In the genomic region with DNA sequence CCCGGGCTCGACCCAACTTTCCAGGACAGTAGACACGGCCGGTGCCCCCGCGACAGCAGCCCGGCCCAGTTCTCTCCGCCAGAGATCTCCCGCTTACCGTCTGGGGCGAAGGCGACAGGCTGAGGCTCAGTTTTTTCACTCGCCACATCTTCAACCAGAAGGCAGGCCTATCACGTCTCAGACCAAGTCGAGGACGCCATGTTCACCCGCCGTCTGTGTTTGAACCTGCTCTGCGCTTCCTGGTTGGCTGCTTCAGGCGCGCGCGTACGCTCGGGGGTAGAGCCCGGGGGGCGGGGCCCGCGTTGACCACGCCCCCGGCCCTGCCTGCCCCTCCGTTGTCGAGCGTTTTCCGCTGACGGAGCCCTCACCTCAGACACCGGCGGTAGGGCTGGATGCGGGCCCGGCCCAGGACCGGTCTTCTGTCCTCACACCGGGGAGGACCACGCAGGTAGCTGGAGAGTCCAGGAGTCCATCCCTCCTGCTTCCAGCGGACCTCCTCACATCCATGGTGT, we compare ENCODE assay signal across 8 cellular contexts. TPM values are rescaled to one million over a fixed set of nuclear protein-coding genes. Genes with fewer than 3 reads are reported as not detected.
DNase-seq lines count a peak whose midpoint lies in the region; ATAC-seq and TF ChIP-seq lines count a peak whose summit lies in the region.

A gene with protein sequence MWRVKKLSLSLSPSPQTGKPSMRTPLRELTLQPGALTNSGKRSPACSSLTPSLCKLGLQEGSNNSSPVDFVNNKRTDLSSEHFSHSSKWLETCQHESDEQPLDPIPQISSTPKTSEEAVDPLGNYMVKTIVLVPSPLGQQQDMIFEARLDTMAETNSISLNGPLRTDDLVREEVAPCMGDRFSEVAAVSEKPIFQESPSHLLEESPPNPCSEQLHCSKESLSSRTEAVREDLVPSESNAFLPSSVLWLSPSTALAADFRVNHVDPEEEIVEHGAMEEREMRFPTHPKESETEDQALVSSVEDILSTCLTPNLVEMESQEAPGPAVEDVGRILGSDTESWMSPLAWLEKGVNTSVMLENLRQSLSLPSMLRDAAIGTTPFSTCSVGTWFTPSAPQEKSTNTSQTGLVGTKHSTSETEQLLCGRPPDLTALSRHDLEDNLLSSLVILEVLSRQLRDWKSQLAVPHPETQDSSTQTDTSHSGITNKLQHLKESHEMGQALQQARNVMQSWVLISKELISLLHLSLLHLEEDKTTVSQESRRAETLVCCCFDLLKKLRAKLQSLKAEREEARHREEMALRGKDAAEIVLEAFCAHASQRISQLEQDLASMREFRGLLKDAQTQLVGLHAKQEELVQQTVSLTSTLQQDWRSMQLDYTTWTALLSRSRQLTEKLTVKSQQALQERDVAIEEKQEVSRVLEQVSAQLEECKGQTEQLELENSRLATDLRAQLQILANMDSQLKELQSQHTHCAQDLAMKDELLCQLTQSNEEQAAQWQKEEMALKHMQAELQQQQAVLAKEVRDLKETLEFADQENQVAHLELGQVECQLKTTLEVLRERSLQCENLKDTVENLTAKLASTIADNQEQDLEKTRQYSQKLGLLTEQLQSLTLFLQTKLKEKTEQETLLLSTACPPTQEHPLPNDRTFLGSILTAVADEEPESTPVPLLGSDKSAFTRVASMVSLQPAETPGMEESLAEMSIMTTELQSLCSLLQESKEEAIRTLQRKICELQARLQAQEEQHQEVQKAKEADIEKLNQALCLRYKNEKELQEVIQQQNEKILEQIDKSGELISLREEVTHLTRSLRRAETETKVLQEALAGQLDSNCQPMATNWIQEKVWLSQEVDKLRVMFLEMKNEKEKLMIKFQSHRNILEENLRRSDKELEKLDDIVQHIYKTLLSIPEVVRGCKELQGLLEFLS (minus strand): TSS at position 227 of the 512 bp plus-strand sequence. CDS start 79 bp downstream, at position 148.

- H3K4me1 Mint-ChIP-seq in T-helper 1 cell treated with Interleukin-12 subunit alpha and Interleukin-12 subunit beta and Interleukin-4 antibody, amounts not matched to agents 30 μg/mL and 1 μg/mL, for 36 hours (ENCODE audit: low read depth) = peaks cover 20% of the 10 kb centered on the region

- DNase-seq in GM13977 (ENCODE audit: low spot score) (peak; percentile 98), NCI-H1694 (lab: John Stamatoyannopoulos, UW) (peak; percentile 84), amniotic stem cell (lab: John Stamatoyannopoulos, UW) (peak; percentile 85), left cardiac atrium (peak; percentile 92), posterior vena cava (ENCODE audit: low spot score) (peak; percentile 97), upper lobe of right lung (peak; percentile 95)

- in situ Hi-C loops in GM13977 (cut with MboI; ENCODE audit: low pct_unique_long_range_greater_than_20kb, low sequenced_read_pairs, unreplicated experiment) = no loop called here

- H3K27ac Mint-ChIP-seq in T-helper 1 cell treated with Interleukin-12 subunit alpha and Interleukin-12 subunit beta and Interleukin-4 antibody, amounts not matched to agents 30 μg/mL and 1 μg/mL, for 36 hours = peak within 1 kb of the TSS; percentile 98

- peak; percentile 82 for ATAC-seq in HG02884 (IDR thresholded peaks at IDR 0.05; ENCODE audit: unreplicated experiment)
- peak; percentile 99 to 100 for ATAC-seq in left cardiac atrium
- ATAC-seq in upper lobe of right lung = peak; percentile 100

- no peaks in the 10 kb centered on the region for H3K36me3 ChIP-seq in upper lobe of right lung

- no peaks in the 10 kb centered on the region for H3K9me3 ChIP-seq in upper lobe of right lung

- peak within 1 kb of the TSS; percentile 93 for H3K27ac ChIP-seq in upper lobe of right lung

- H3K36me3 Mint-ChIP-seq in T-helper 1 cell treated with Interleukin-12 subunit alpha and Interleukin-12 subunit beta and Interleukin-4 antibody, amounts not matched to agents 30 μg/mL and 1 μg/mL, for 36 hours (ENCODE audit: low read depth) = peaks cover 10% of the 10 kb centered on the region

- H3K27me3 ChIP-seq in upper lobe of right lung = no peaks in the 10 kb centered on the region

- peaks cover 6% of the 10 kb centered on the region for H3K4me1 ChIP-seq in upper lobe of right lung

- peak within 1 kb of the TSS; percentile 76 for H3K4me3 ChIP-seq in upper lobe of right lung

- no peak for TF ChIP-seq CTCF in GM13977 (IDR thresholded peaks at IDR 0.05; ENCODE audit: extremely low read depth, insufficient read depth, missing control alignments)
- no peak for TF ChIP-seq CTCF in upper lobe of right lung (IDR thresholded peaks at IDR 0.05)

- H3K4me3 Mint-ChIP-seq in T-helper 1 cell treated with Interleukin-12 subunit alpha and Interleukin-12 subunit beta and Interleukin-4 antibody, amounts not matched to agents 30 μg/mL and 1 μg/mL, for 36 hours = peak within 1 kb of the TSS; percentile 99

- H3K27me3 Mint-ChIP-seq in T-helper 1 cell treated with Interleukin-12 subunit alpha and Interleukin-12 subunit beta and Interleukin-4 antibody, amounts not matched to agents 30 μg/mL and 1 μg/mL, for 36 hours (ENCODE audit: low read depth) = no peaks in the 10 kb centered on the region

- H3K9me3 Mint-ChIP-seq in T-helper 1 cell treated with Interleukin-12 subunit alpha and Interleukin-12 subunit beta and Interleukin-4 antibody, amounts not matched to agents 30 μg/mL and 1 μg/mL, for 36 hours = no peaks in the 10 kb centered on the region

- intact Hi-C loops in left cardiac atrium (cut with DNase I) = no loop called here
- intact Hi-C loops in posterior vena cava (cut with DNase I) = no loop called here
- intact Hi-C loops in upper lobe of right lung (cut with DNase I) = no loop called here

RNA-seq across cellular contexts. Expression of the gene that starts here (rescaled TPM):
- 1 to 10 TPM in 1 of 2 donors, under 1 TPM in 1; 0.97 to 2.7 TPM for total RNA-seq in left cardiac atrium
- 1 to 10 TPM; 1.8 to 1.9 TPM for total RNA-seq in posterior vena cava
- 3.2 TPM for total RNA-seq in upper lobe of right lung

Comparison
In these comparisons a context has a peak if more than half of its experiments do, and no peak if none do; other contexts are left out.
1. Peak in every context shown above with its lines: DNase-seq, ATAC-seq, H3K4me3 ChIP-seq and H3K27ac ChIP-seq.